In genomic region chr2:157415632-157416101, GRCh38 we compare ENCODE assay signal across 1 cellular context.
TF ChIP-seq lines count a peak whose summit lies in the region.

No MANE protein-coding gene starts in this region.

TF ChIP-seq in SK-N-SH, 30 proteins besides CTCF, POLR2A, EP300 and RAD21 (continued from another document):
- TF ChIP-seq USF2 (IDR thresholded peaks at IDR 0.05; ENCODE audit: borderline replicate concordance, low read depth, low read length) (no peak), POLR2AphosphoS5 (IDR thresholded peaks at IDR 0.05; ENCODE audit: low read depth, low read length) (no peak), NRF1 (IDR thresholded peaks at IDR 0.05; ENCODE audit: low read depth, low read length) (no peak), GATA2 (CRISPR knock-in tag; IDR thresholded peaks at IDR 0.05) (no peak), ELF1 (IDR thresholded peaks at IDR 0.05) (no peak), IRF3 (IDR thresholded peaks at IDR 0.05; ENCODE audit: low read depth, low read length) (no peak), ZBTB33 (IDR thresholded peaks at IDR 0.05; ENCODE audit: borderline replicate concordance, low read depth) (no peak)
